Comparison of ENCODE assay signal across 31 cellular contexts in the genomic region with DNA sequence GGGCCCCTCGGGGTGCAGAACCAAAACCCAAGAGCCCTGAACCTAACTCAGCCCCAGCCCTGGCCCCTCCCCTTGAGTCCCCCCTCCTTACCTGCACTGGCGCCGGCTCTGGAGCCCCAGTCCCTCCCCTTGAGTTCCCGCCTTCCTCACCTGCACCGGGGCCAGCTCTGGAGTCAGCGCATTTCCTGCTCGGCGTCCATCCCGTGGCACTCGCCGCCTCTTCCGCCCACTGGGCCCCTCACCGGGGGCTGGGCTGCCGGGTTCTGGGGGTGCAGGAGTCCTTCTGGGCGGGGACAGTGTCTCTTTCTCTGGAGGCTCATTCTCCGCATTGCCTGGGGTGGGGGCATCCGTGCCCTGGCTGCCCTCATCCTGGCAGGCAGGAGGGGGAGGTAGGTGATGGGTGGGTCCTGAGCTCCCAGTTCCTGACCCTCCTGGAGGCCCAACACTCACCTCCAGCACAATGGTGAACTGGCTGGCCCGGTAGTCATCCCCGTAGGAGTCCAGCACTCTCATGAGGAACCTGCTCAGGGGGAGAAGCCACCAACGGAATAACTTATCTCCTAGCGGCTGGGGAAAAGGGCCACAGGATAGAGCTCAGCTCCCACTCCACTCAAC. TPM values are rescaled to one million over a fixed set of nuclear protein-coding genes. Genes with fewer than 3 reads are reported as not detected.
DNase-seq lines count a peak whose midpoint lies in the region; ATAC-seq and TF ChIP-seq lines count a peak whose summit lies in the region.
"Had no signal": no experiment of that assay in that cellular context is flagged by ENCODE, and none has a peak within 500 bp of the region (broad histone marks: within the 10 kb centered on the region; RNA-seq: fewer than 3 reads in every experiment).

No MANE protein-coding gene starts in this region.

- H3K27me3 Mint-ChIP-seq in Calu3 (ENCODE audit: unreplicated experiment), result no peaks in the 10 kb centered on the region
- no peaks in the 10 kb centered on the region for H3K27me3 Mint-ChIP-seq in activated CD4-positive, alpha-beta T cell treated with anti-CD3 and anti-CD28 coated beads for 36 hours
- H3K27me3 Mint-ChIP-seq: activated naive CD8-positive, alpha-beta T cell treated with anti-CD3 and anti-CD28 coated beads, Interleukin-2, amount 10 ng/mL, durations not matched to agents 7 days and 5 days; stimulated activated naive CD8-positive, alpha-beta T cell treated with anti-CD3 and anti-CD28 coated beads, Interleukin-15, Interleukin-2, amounts not matched to agents 100 ng/mL and 50 ng/mL, for 24 hours had no signal

- WGBS in adrenal gland, 4 donors, result 83 to 90% (median 83%) methylated on average over 17 to 21 of the region's 21 CpGs
- no CpG with 5 or more reads among the region's 21 CpGs for WGBS in neuronal stem cell (ENCODE audit: extremely low coverage in 2 of 2, insufficient read length in 2 of 2, insufficient replicate concordance in 1 of 2), 2 donors

- peak overlapping the region; percentile 48 for H4K8ac ChIP-seq in neuronal stem cell (ENCODE audit: low read depth, low read length)

- peaks cover 2% of the 10 kb centered on the region for H3K79me1 ChIP-seq in neuronal stem cell (ENCODE audit: low read depth, low read length)

- H2AFZ ChIP-seq in neuronal stem cell (ENCODE audit: low read length), result no peak overlapping the region

- H3K27ac Mint-ChIP-seq in Calu3 (ENCODE audit: unreplicated experiment), result peak overlapping the region; percentile 21
- no peak overlapping the region for H3K27ac Mint-ChIP-seq in activated CD4-positive, alpha-beta T cell treated with anti-CD3 and anti-CD28 coated beads for 36 hours
- H3K27ac Mint-ChIP-seq: activated naive CD8-positive, alpha-beta T cell treated with anti-CD3 and anti-CD28 coated beads, Interleukin-2, amount 10 ng/mL, durations not matched to agents 7 days and 5 days; stimulated activated naive CD8-positive, alpha-beta T cell treated with anti-CD3 and anti-CD28 coated beads, Interleukin-15, Interleukin-2, amounts not matched to agents 100 ng/mL and 50 ng/mL, for 24 hours had no signal

- ATAC-seq in activated CD4-positive, alpha-beta T cell treated with anti-CD3 and anti-CD28 coated beads for 36 hours, result no peak
- ATAC-seq: left lung, pancreas had no signal

- H3K27ac ChIP-seq in adrenal gland, result no peak overlapping the region
- no peak overlapping the region for H3K27ac ChIP-seq in neuronal stem cell (replicated peaks; ENCODE audit: low read length)
- H3K27ac ChIP-seq: left lung, pancreas, SJCRH30, thoracic aorta had no signal

- no peak overlapping the region for H3K14ac ChIP-seq in neuronal stem cell (ENCODE audit: low read length)

- H2BK5ac ChIP-seq in neuronal stem cell (ENCODE audit: low read length), result peak overlapping the region; percentile 78

- peaks cover 0 to 5% of the 10 kb centered on the region in 2 donors for H3K4me1 ChIP-seq in adrenal gland (replicated peaks in 1 of 2)
- H3K4me1 ChIP-seq in neuronal stem cell (ENCODE audit: control insufficient read depth in 2 of 2, insufficient read depth in 1 of 2, low read depth in 1 of 2, low read length in 2 of 2), result peaks cover 0 to under 1% of the 10 kb centered on the region in 2 donors
- H3K4me1 ChIP-seq: SJCRH30 had no signal

- intact Hi-C loops in Calu3 (cut with micrococcal nuclease; ENCODE audit: unreplicated experiment), result no loop called here
- intact Hi-C loops in adrenal gland (cut with DNase I), result no loop called here
- intact Hi-C loops in activated CD4-positive, alpha-beta T cell treated with anti-CD3 and anti-CD28 coated beads for 36 hours (cut with DNase I, micrococcal nuclease), result no loop called here

- H3K27me3 ChIP-seq in adrenal gland, result no peaks in the 10 kb centered on the region
- H3K27me3 ChIP-seq in neuronal stem cell (ENCODE audit: control insufficient read depth in 3 of 3, insufficient read depth in 3 of 3, low read depth in 1 of 3, low read length in 3 of 3), result no peaks in the 10 kb centered on the region
- H3K27me3 ChIP-seq: left lung, pancreas, SJCRH30 had no signal

- H4K91ac ChIP-seq in neuronal stem cell (ENCODE audit: low read depth, low read length, poor library complexity), result no peak overlapping the region

- H2BK15ac ChIP-seq in neuronal stem cell (ENCODE audit: low read length), result no peak overlapping the region

- peak overlapping the region; percentile 35 for H3K4me3 Mint-ChIP-seq in Calu3 (ENCODE audit: low read depth, unreplicated experiment)
- H3K4me3 Mint-ChIP-seq in activated CD4-positive, alpha-beta T cell treated with anti-CD3 and anti-CD28 coated beads for 36 hours, result no peak overlapping the region
- H3K4me3 Mint-ChIP-seq: activated naive CD8-positive, alpha-beta T cell treated with anti-CD3 and anti-CD28 coated beads, Interleukin-2, amount 10 ng/mL, durations not matched to agents 7 days and 5 days; nephron progenitor cell; stimulated activated naive CD8-positive, alpha-beta T cell treated with anti-CD3 and anti-CD28 coated beads, Interleukin-15, Interleukin-2, amounts not matched to agents 100 ng/mL and 50 ng/mL, for 24 hours had no signal

- peaks cover 0 to 51% of the 10 kb centered on the region in 2 donors for H3K36me3 ChIP-seq in adrenal gland (replicated peaks in 1 of 2)
- peaks cover 45 to 67% of the 10 kb centered on the region in 2 donors for H3K36me3 ChIP-seq in neuronal stem cell (replicated peaks in 1 of 2; ENCODE audit: control insufficient read depth in 2 of 2, insufficient read depth in 2 of 2, low read length in 2 of 2)

- no peak overlapping the region for H3K4me2 ChIP-seq in neuronal stem cell (ENCODE audit: insufficient read depth, low read length, poor library complexity, severe bottlenecking)

- no peak overlapping the region for H3K4ac ChIP-seq in neuronal stem cell (ENCODE audit: low read length)

- no peak overlapping the region for H3K9ac ChIP-seq in neuronal stem cell (ENCODE audit: low read depth, low read length, poor library complexity)

- TF ChIP-seq POLR2A in adrenal gland (IDR thresholded peaks at IDR 0.05), result no peak

- no peak for DNase-seq in Calu3
- peak in 4 of 7 donors; percentile 13 to 43 (median 18) for DNase-seq in adrenal gland
- DNase-seq in neuronal stem cell (ENCODE audit: low spot score), result no peak
- no peak for DNase-seq in activated CD4-positive, alpha-beta T cell treated with anti-CD3 and anti-CD28 coated beads for 1 hour
- no peak for DNase-seq in AG08396 (ENCODE audit: low spot score)
- DNase-seq in activated CD4-positive, alpha-beta T cell treated with anti-CD3 and anti-CD28 coated beads for 36 hours, result no peak
- DNase-seq: activated CD4-positive, alpha-beta T cell treated with anti-CD3 and anti-CD28 coated beads for 48 hours; cortex of kidney; H9; KG1; mesenchymal stem cell; NCI-H1105; NCI-H187; NCI-H2171; nephron progenitor cell; retina; SJCRH30; stimulated activated CD8-positive, alpha-beta memory T cell treated with anti-CD3 and anti-CD28 coated beads, Interleukin-4, amount 100 ng/mL, for 48 hours; SW 1271; T-helper 9 cell had no signal

- H3K9me3 Mint-ChIP-seq in Calu3 (ENCODE audit: low read depth, unreplicated experiment), result no peaks in the 10 kb centered on the region
- H3K9me3 Mint-ChIP-seq in activated CD4-positive, alpha-beta T cell treated with anti-CD3 and anti-CD28 coated beads for 36 hours (ENCODE audit: low read depth), result no peaks in the 10 kb centered on the region
- H3K9me3 Mint-ChIP-seq: activated naive CD8-positive, alpha-beta T cell treated with anti-CD3 and anti-CD28 coated beads, Interleukin-2, amount 10 ng/mL, durations not matched to agents 7 days and 5 days; nephron progenitor cell; stimulated activated naive CD8-positive, alpha-beta T cell treated with anti-CD3 and anti-CD28 coated beads, Interleukin-15, Interleukin-2, amounts not matched to agents 100 ng/mL and 50 ng/mL, for 24 hours had no signal

- no peak overlapping the region for H2BK12ac ChIP-seq in neuronal stem cell (ENCODE audit: low read length)

- no TSS peak for BruUV-seq in Calu3 (replicated peaks; lab: Mats Ljungman, UMichigan)

- no peak overlapping the region for H3K18ac ChIP-seq in neuronal stem cell (ENCODE audit: low read length)

- no peak overlapping the region for H3K4me3 ChIP-seq in adrenal gland
- H3K4me3 ChIP-seq in neuronal stem cell (ENCODE audit: low read length in 2 of 2), result no peak overlapping the region
- H3K4me3 ChIP-seq: left lung, pancreas, SJCRH30, thoracic aorta had no signal

- no peaks in the 10 kb centered on the region for H3K9me3 ChIP-seq in adrenal gland (replicated peaks in 1 of 3)
- no peaks in the 10 kb centered on the region for H3K9me3 ChIP-seq in neuronal stem cell (replicated peaks in 1 of 2; ENCODE audit: control insufficient read depth in 2 of 2, insufficient read depth in 1 of 2, low read depth in 1 of 2, low read length in 2 of 2)
- H3K9me3 ChIP-seq: left lung, pancreas, SJCRH30, thoracic aorta had no signal

- POLR2A ChIA-PET in activated CD4-positive, alpha-beta T cell treated with anti-CD3 and anti-CD28 coated beads for 36 hours (lab: Charles Lee), result no interaction called here

- no peak for TF ChIP-seq CTCF in Calu3 (IDR thresholded peaks at IDR 0.05; ENCODE audit: unreplicated experiment)
- no peak for TF ChIP-seq CTCF in adrenal gland (IDR thresholded peaks at IDR 0.05)

- CTCF ChIA-PET in Calu3 (lab: Charles Lee), result interaction anchor here (0.6 kb wide), 1 partner anchor 19 kb away, joined by 3 read pairs; no protein-coding TSS in a partner anchor
- CTCF ChIA-PET in activated CD4-positive, alpha-beta T cell treated with anti-CD3 and anti-CD28 coated beads for 36 hours (lab: Charles Lee), result no interaction called here

- no peaks in the 10 kb centered on the region for H3K4me1 Mint-ChIP-seq in Calu3 (ENCODE audit: low read depth, unreplicated experiment)
- H3K4me1 Mint-ChIP-seq in activated CD4-positive, alpha-beta T cell treated with anti-CD3 and anti-CD28 coated beads for 36 hours, result peaks cover 13% of the 10 kb centered on the region

- H3K36me3 Mint-ChIP-seq in Calu3 (ENCODE audit: insufficient read depth, unreplicated experiment), result peaks cover 71% of the 10 kb centered on the region
- H3K36me3 Mint-ChIP-seq in activated CD4-positive, alpha-beta T cell treated with anti-CD3 and anti-CD28 coated beads for 36 hours (ENCODE audit: low read depth), result peaks cover 37% of the 10 kb centered on the region

- no peak overlapping the region for H2AK5ac ChIP-seq in neuronal stem cell (ENCODE audit: low read depth, low read length)

- H3K23ac ChIP-seq in neuronal stem cell (ENCODE audit: low read depth, low read length, poor library complexity), result no peak overlapping the region

- no peak overlapping the region for H2BK120ac ChIP-seq in neuronal stem cell (ENCODE audit: low read depth, low read length)

RNA-seq across cellular contexts. Expression of a gene that starts 5.3 kb away (rescaled TPM):
- total RNA-seq in Calu3 (2022) (228 and 255 TPM in 2 replicates), adrenal gland (100 to 1,000 TPM in 5 of 8 donors, 10 to 100 TPM in 3; 33.2 to 211 (median 144) TPM)
- polyA plus RNA-seq in adrenal gland, result 1,000 to 10,000 TPM in 2 of 3 donors, 100 to 1,000 TPM in 1; 237 to 1,730 (median 1,627) TPM
- polyA plus RNA-seq in neuronal stem cell (2013, experiment 1 of 2), result 777 TPM
- 754 TPM for polyA plus RNA-seq in neuronal stem cell (2013, experiment 2 of 2)
- 100 to 1,000 TPM in 1 of 2 experiments, 10 to 100 TPM in 1; 99.9 to 158 TPM for total RNA-seq in activated CD4-positive, alpha-beta T cell treated with anti-CD3 and anti-CD28 coated beads for 36 hours

RNA-seq across cellular contexts. Expression of a gene that starts 7.4 kb away (rescaled TPM):
- 0.54 and 0.64 TPM in 2 replicates for total RNA-seq in Calu3 (2022)
- 1 to 10 TPM in 6 of 8 donors, under 1 TPM in 1, not detected in 1; 0.24 to 6.6 (median 2.4) TPM for total RNA-seq in adrenal gland
- polyA plus RNA-seq in adrenal gland, result 1 to 10 TPM in 2 of 3 donors, under 1 TPM in 1; 0.55 to 6.0 (median 3.3) TPM
- polyA plus RNA-seq in neuronal stem cell (2013, experiment 1 of 2), result 0.60 TPM
- 0.46 TPM for polyA plus RNA-seq in neuronal stem cell (2013, experiment 2 of 2)
- under 1 TPM; 0.67 to 0.71 TPM for total RNA-seq in activated CD4-positive, alpha-beta T cell treated with anti-CD3 and anti-CD28 coated beads for 36 hours

RNA-seq across cellular contexts. Expression of a gene that starts 7.5 kb away (rescaled TPM):
- total RNA-seq in Calu3 (2022) (30.8 and 34.2 TPM in 2 replicates), adrenal gland (10 to 100 TPM; 19.5 to 25.8 (median 23.2) TPM)
- polyA plus RNA-seq in adrenal gland, result 10 to 100 TPM; 11.4 to 58.6 (median 40.4) TPM
- polyA plus RNA-seq in neuronal stem cell (2013, experiment 1 of 2), result 13.8 TPM
- 14.2 TPM for polyA plus RNA-seq in neuronal stem cell (2013, experiment 2 of 2)
- 10 to 100 TPM; 28.5 to 39.3 TPM for total RNA-seq in activated CD4-positive, alpha-beta T cell treated with anti-CD3 and anti-CD28 coated beads for 36 hours

RNA-seq across cellular contexts. Expression of a gene that starts 7.6 kb away (rescaled TPM):
- total RNA-seq in Calu3 (2022), result 106 TPM in 2 replicates
- total RNA-seq in adrenal gland, result 10 to 100 TPM; 36.1 to 72.5 (median 50.7) TPM
- 10 to 100 TPM; 54.4 to 91.7 (median 74.6) TPM for polyA plus RNA-seq in adrenal gland
- polyA plus RNA-seq in neuronal stem cell (2013, experiment 1 of 2), result 55.5 TPM
- 57.0 TPM for polyA plus RNA-seq in neuronal stem cell (2013, experiment 2 of 2)
- 100 to 1,000 TPM in 1 of 2 experiments, 10 to 100 TPM in 1; 85.5 to 115 TPM for total RNA-seq in activated CD4-positive, alpha-beta T cell treated with anti-CD3 and anti-CD28 coated beads for 36 hours

RNA-seq across cellular contexts. Expression of a gene that starts 26.8 kb away (rescaled TPM):
- not detected in 2 replicates for total RNA-seq in Calu3 (2022)
- total RNA-seq in adrenal gland, result not detected
- polyA plus RNA-seq in adrenal gland, result not detected
- polyA plus RNA-seq in neuronal stem cell (2013, experiment 1 of 2), result not detected
- polyA plus RNA-seq in neuronal stem cell (2013, experiment 2 of 2), result not detected
- total RNA-seq in activated CD4-positive, alpha-beta T cell treated with anti-CD3 and anti-CD28 coated beads for 36 hours, result not detected
- total RNA-seq: A673; activated naive CD8-positive, alpha-beta T cell treated with anti-CD3 and anti-CD28 coated beads, Interleukin-2, amount 10 ng/mL, durations not matched to agents 7 days and 5 days; cardiac septum; H9; left lung; MCF 10A; NCI-H460; pancreas; RPMI7951; SJCRH30; thoracic aorta had no signal
- polyA plus RNA-seq: esophagus, pancreas had no signal

Comparison
In these comparisons a context has a peak if more than half of its experiments do, and no peak if none do; other contexts are left out.
1. DNase-seq: peak in adrenal gland (4 of 7); none in Calu3 (single experiment), neuronal stem cell (single experiment), activated CD4-positive, alpha-beta T cell treated with anti-CD3 and anti-CD28 coated beads for 1 hour (single experiment), AG08396 (single experiment) and activated CD4-positive, alpha-beta T cell treated with anti-CD3 and anti-CD28 coated beads for 36 hours (single experiment).